Comparison of ENCODE assay signal across 7 cellular contexts in the genomic region with DNA sequence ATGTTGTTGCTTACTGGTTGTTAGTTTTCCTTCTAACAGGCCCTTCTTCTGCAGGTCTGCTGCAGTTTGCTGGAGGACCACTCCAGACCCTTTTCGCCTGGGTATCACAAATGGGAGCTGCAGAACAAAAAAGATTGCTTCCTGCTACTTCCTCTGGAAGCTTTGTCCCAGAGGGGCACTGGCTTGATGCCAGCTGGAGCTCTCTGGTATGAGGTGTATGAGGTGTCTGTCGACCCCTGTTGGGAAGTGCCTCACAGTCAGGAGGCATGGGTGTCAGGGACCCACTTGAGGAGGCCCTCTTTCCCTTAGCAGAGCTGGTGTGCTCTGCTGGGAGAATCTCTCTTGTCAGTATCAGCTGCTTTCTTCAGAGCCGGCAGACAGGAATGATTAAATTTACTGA.
"Had no signal": no experiment of that assay in that cellular context is flagged by ENCODE, and none has a peak within 500 bp of the region (broad histone marks: within the 10 kb centered on the region; RNA-seq: fewer than 3 reads in every experiment).

No MANE protein-coding gene starts in this region.

- FAIRE-seq: G401.6, GM12878, GM12891, GM12892, GM19239 had no signal

- DNase-seq: GDM1, GF-D8 had no signal

- H3K4me3 ChIP-seq: GM12878 had no signal
